In the genomic region with DNA sequence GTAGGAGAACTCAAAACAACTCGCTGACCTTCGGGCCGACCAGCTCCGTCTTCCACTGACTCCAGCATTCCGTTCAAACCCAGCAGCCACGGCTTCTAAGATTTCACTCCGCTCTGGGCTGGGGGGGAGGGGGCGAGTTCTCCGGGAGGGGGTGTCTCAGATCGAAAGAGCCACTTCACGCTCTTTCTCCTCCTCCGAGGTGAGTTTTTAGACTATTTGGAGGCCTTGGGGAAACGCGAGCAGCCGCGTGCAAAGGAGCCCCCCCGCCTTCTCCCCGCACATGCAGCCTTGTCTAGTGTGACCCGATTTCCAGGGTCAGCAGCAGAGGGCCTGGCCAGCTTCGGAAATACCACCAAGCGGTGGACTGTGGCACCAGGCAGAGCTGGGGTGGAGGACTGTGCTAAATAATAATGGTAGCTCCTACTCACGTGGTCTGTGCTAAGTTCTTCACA, we compare ENCODE assay signal across 8 cellular contexts.
DNase-seq lines count a peak whose midpoint lies in the region; ATAC-seq and TF ChIP-seq lines count a peak whose summit lies in the region.

No MANE protein-coding gene starts in this region.

- no peak for ATAC-seq in HG03045 (IDR thresholded peaks at IDR 0.05; ENCODE audit: unreplicated experiment)
- ATAC-seq in HG03378 (IDR thresholded peaks at IDR 0.05; ENCODE audit: unreplicated experiment), result no peak

- DNase-seq in ACHN, result peak; percentile 30
- DNase-seq in HAP-1 (ENCODE audit: low spot score in 2 of 2), result no peak
- peak; percentile 56 for DNase-seq in activated naive CD4-positive, alpha-beta T cell treated with Interleukin-2 at 50 U/mL for 16 hours
- DNase-seq in right atrium auricular region (ENCODE audit: low spot score), result no peak
- no peak for DNase-seq in stimulated activated CD8-positive, alpha-beta memory T cell treated with anti-CD3 and anti-CD28 coated beads, Interleukin-4, amount 100 ng/mL, for 48 hours

- H3K9me3 ChIP-seq in HAP-1 (no peaks in the 10 kb centered on the region), right atrium auricular region (no peaks in the 10 kb centered on the region), skeletal muscle tissue (ENCODE audit: control insufficient read depth in 3 of 3, low read length in 3 of 3) (no peaks in the 10 kb centered on the region)

- no peak for TF ChIP-seq CTCF in right atrium auricular region (IDR thresholded peaks at IDR 0.05)

- peak overlapping the region in 2 of 3 donors; percentile 43 to 62 for H3K9ac ChIP-seq in skeletal muscle tissue (ENCODE audit: low read depth in 1 of 3, low read length in 3 of 3)

- H3K36me3 ChIP-seq in HAP-1 (replicated peaks) (no peaks in the 10 kb centered on the region; the same call in 1 of the 2 replicates), right atrium auricular region (no peaks in the 10 kb centered on the region), skeletal muscle tissue (ENCODE audit: control insufficient read depth in 3 of 3, insufficient read depth in 3 of 3, low read length in 3 of 3) (no peaks in the 10 kb centered on the region)

- in situ Hi-C loops in ACHN (cut with HindIII; ENCODE audit: low pct_ligation_motif_present, low pct_unique_long_range_greater_than_20kb, low sequenced_read_pairs), result no loop called here
- in situ Hi-C loops in HAP-1 (cut with MboI; ENCODE audit: low sequenced_read_pairs), result no loop called here

- H3K4me3 ChIP-seq in HAP-1 (peak overlapping the region; percentile 49), right atrium auricular region (peak overlapping the region; percentile 45 to 56), skeletal muscle tissue (ENCODE audit: low read length in 3 of 3) (peak overlapping the region; percentile 44 to 51 (median 47))

- no peaks in the 10 kb centered on the region for H3K27me3 ChIP-seq in HAP-1 (ENCODE audit: low read depth)
- no peaks in the 10 kb centered on the region for H3K27me3 ChIP-seq in right atrium auricular region
- H3K27me3 ChIP-seq in skeletal muscle tissue (ENCODE audit: control insufficient read depth in 3 of 3, insufficient read depth in 3 of 3, low read length in 3 of 3), result peaks cover 0 to 37% (median 0%) of the 10 kb centered on the region in 3 donors

- H3K4me1 ChIP-seq in HAP-1 (peaks cover 42% of the 10 kb centered on the region), right atrium auricular region (peaks cover 0 to 21% of the 10 kb centered on the region in 2 donors), skeletal muscle tissue (ENCODE audit: control insufficient read depth in 3 of 3, insufficient read depth in 3 of 3, low read length in 3 of 3) (peaks cover 3 to 25% (median 25%) of the 10 kb centered on the region in 3 donors)

- H3K27ac ChIP-seq in right atrium auricular region (peak overlapping the region; percentile 90 to 91), skeletal muscle tissue (ENCODE audit: low read depth, low read length) (peak overlapping the region; percentile 85)

Comparison
In these comparisons a context has a peak if more than half of its experiments do, and no peak if none do; other contexts are left out.
1. DNase-seq: peak in ACHN (single experiment) and activated naive CD4-positive, alpha-beta T cell treated with Interleukin-2 at 50 U/mL for 16 hours (single experiment); none in HAP-1 (0 of 2), right atrium auricular region (single experiment) and stimulated activated CD8-positive, alpha-beta memory T cell treated with anti-CD3 and anti-CD28 coated beads, Interleukin-4, amount 100 ng/mL, for 48 hours (single experiment).
2. Peak in every context shown above with its lines, with median percentiles within 50 percentile points of each other: H3K4me3 ChIP-seq.